Comparison of ENCODE assay signal across 7 cellular contexts in the genomic region with DNA sequence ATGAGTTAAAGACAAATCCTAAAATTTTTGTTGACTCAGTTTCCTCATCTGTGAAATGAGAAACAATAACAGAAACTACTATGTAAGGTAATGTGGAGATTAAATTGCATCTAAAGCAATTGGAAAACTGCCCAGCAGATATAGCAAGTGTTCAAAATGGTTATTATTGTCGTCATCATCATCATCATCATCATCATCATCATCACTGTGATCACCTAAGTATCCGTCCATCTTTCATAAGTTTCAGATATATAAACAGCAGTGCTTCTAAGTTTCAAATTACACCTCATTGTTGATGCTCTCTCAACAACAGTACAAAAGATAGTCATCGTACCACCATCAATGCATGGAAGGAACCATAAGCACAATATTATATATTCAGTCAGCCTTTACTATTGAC.
"Had no signal": no experiment of that assay in that cellular context is flagged by ENCODE, and none has a peak within 500 bp of the region (broad histone marks: within the 10 kb centered on the region; RNA-seq: fewer than 3 reads in every experiment).

No MANE protein-coding gene starts in this region.

- H3K27ac ChIP-seq: HL-60, KMS-11 had no signal

- DNase-seq: IMR-90, KBM-7, KG1 had no signal

- H3K4me2 ChIP-seq: KMS-11 had no signal

- FAIRE-seq: HTR-8/SVneo, K562 had no signal

- H3K9ac ChIP-seq: KMS-11 had no signal

- H3K4me3 ChIP-seq: K562 had no signal

- ATAC-seq: K562 had no signal
